Comparison of ENCODE assay signal across 8 cellular contexts in genomic region chr17:58005728-58006562, GRCh38. TPM values are rescaled to one million over a fixed set of nuclear protein-coding genes. Genes with fewer than 3 reads are reported as not detected.
DNase-seq lines count a peak whose midpoint lies in the region; TF ChIP-seq lines count a peak whose summit lies in the region.

No MANE protein-coding gene starts in this region.

- H3K4me1 ChIP-seq in BE2C (peaks cover 2% of the 10 kb centered on the region; the same call in 1 of the 2 replicates), colonic mucosa (peaks cover 12% of the 10 kb centered on the region)

- no peaks in the 10 kb centered on the region for H3K9me3 ChIP-seq in BE2C
- H3K9me3 ChIP-seq in KOPT-K1 (ENCODE audit: insufficient read depth, low read length, poor library complexity, severe bottlenecking), result no peaks in the 10 kb centered on the region
- no peaks in the 10 kb centered on the region for H3K9me3 ChIP-seq in colonic mucosa

- H3K4me3 ChIP-seq in BE2C (ENCODE audit: low read depth, low read length) (peak overlapping the region; percentile 89), colonic mucosa (peak overlapping the region; percentile 83)

- peaks cover 54% of the 10 kb centered on the region for H3K4me1 Mint-ChIP-seq in nephron

- intact Hi-C loops in colonic mucosa (cut with DNase I), result loop anchor here (2.0 kb wide), 1 partner anchor 79 kb away; no protein-coding TSS in a partner anchor

- H3K27me3 Mint-ChIP-seq in nephron (ENCODE audit: low read depth), result no peaks in the 10 kb centered on the region

- H3K27ac Mint-ChIP-seq in nephron, result peak overlapping the region; percentile 99 to 100 (median 99)

- H3K36me3 ChIP-seq in BE2C (peaks cover 57% of the 10 kb centered on the region), KOPT-K1 (ENCODE audit: insufficient read depth, low read length) (peaks cover 54% of the 10 kb centered on the region), colonic mucosa (peaks cover 21% of the 10 kb centered on the region)

- H3K9me3 Mint-ChIP-seq in nephron, result no peaks in the 10 kb centered on the region

- peaks cover 57% of the 10 kb centered on the region for H3K36me3 Mint-ChIP-seq in nephron (ENCODE audit: low read depth)

- DNase-seq in BE2C (no peak), colonic mucosa (no peak), NCI-H446 treated with DMSO at 0.1 percent for 48 hours (lab: John Stamatoyannopoulos, UW) (no peak), HuH-7 (ENCODE audit: low spot score) (no peak), midbrain (lab: John Stamatoyannopoulos, UW) (no peak)
- no peak for DNase-seq in activated CD4-positive, alpha-beta T cell treated with anti-CD3 and anti-CD28 coated beads for 48 hours

- no peak for TF ChIP-seq CTCF in BE2C (IDR thresholded peaks at IDR 0.05; ENCODE audit: low read depth, low read length)
- TF ChIP-seq CTCF in colonic mucosa (IDR thresholded peaks at IDR 0.05), result peak; percentile 6
- no peak for TF ChIP-seq CTCF in nephron (IDR thresholded peaks at IDR 0.05; ENCODE audit: unreplicated experiment in 3 of 3)

- H3K4me3 Mint-ChIP-seq in nephron, result peak overlapping the region; percentile 99 to 100 (median 100)

- peak overlapping the region; percentile 97 to 100 for H3K9ac ChIP-seq in colonic mucosa (ENCODE audit: low read depth in 2 of 2, low read length in 2 of 2)

- H3K27me3 ChIP-seq in BE2C (no peaks in the 10 kb centered on the region), colonic mucosa (no peaks in the 10 kb centered on the region)

- H3K27ac ChIP-seq in KOPT-K1 (ENCODE audit: low read depth, low read length, poor library complexity, severe bottlenecking) (peak overlapping the region; percentile 98), colonic mucosa (peak overlapping the region; percentile 97)

RNA-seq across cellular contexts. Expression of gene SRSF1, which starts 1.1 kb away (rescaled TPM):
- polyA plus RNA-seq in BE2C (2012; ENCODE audit: insufficient read depth, insufficient read length, low read depth), result 266 TPM
- 100 to 1,000 TPM; 173 to 315 TPM for total RNA-seq in colonic mucosa

RNA-seq across cellular contexts. Expression of gene VEZF1, which starts 17.9 kb away (rescaled TPM):
- polyA plus RNA-seq in BE2C (2012; ENCODE audit: insufficient read depth, insufficient read length, low read depth), result 58.5 TPM
- 10 to 100 TPM; 35.7 to 52.8 TPM for total RNA-seq in colonic mucosa

RNA-seq across cellular contexts. Expression of gene CUEDC1, which starts 50.7 kb away (rescaled TPM):
- 19.9 TPM for polyA plus RNA-seq in BE2C (2012; ENCODE audit: insufficient read depth, insufficient read length, low read depth)
- 10 to 100 TPM; 14.7 to 15.2 TPM for total RNA-seq in colonic mucosa
